ENCODE assay signal across 1 cellular context in genomic region chr2:208175843-208176160, GRCh38.
TF ChIP-seq lines count a peak whose summit lies in the region.

No MANE protein-coding gene starts in this region.

TF ChIP-seq in IMR-90, 13 proteins besides CTCF, POLR2A, EP300 and RAD21:
- TF ChIP-seq CEBPB (IDR thresholded peaks at IDR 0.05; ENCODE audit: low read depth, low read length) (no peak), MAZ (IDR thresholded peaks at IDR 0.05; ENCODE audit: borderline replicate concordance, low read depth, low read length) (no peak), RFX5 (IDR thresholded peaks at IDR 0.05; ENCODE audit: low read depth, low read length) (no peak), RCOR1 (IDR thresholded peaks at IDR 0.05; ENCODE audit: insufficient replicate concordance, low read length) (no peak), MAFK (IDR thresholded peaks at IDR 0.05; ENCODE audit: low read depth, low read length) (no peak), ELK1 (IDR thresholded peaks at IDR 0.05; ENCODE audit: borderline replicate concordance, low read depth, low read length) (no peak), FOS (IDR thresholded peaks at IDR 0.05; ENCODE audit: low read depth, low read length) (no peak), SMC3 (IDR thresholded peaks at IDR 0.05; ENCODE audit: low read depth, low read length) (no peak), CHD1 (IDR thresholded peaks at IDR 0.05; ENCODE audit: low read depth, low read length) (no peak), MXI1 (IDR thresholded peaks at IDR 0.05; ENCODE audit: borderline replicate concordance, low read depth, low read length) (no peak), USF2 (IDR thresholded peaks at IDR 0.05; ENCODE audit: low read depth, low read length) (no peak), BHLHE40 (IDR thresholded peaks at IDR 0.05; ENCODE audit: low read depth, low read length) (no peak), NFE2L2 (IDR thresholded peaks at IDR 0.05; ENCODE audit: low read depth, low read length) (no peak)
